ENCODE assay signal across 8 cellular contexts in genomic region chr20:23937303-23938117, GRCh38. TPM values are rescaled to one million over a fixed set of nuclear protein-coding genes. Genes with fewer than 3 reads are reported as not detected.
DNase-seq lines count a peak whose midpoint lies in the region; ATAC-seq and TF ChIP-seq lines count a peak whose summit lies in the region.

No MANE protein-coding gene starts in this region.

- peak; percentile 83 for ATAC-seq in HG02798 (IDR thresholded peaks at IDR 0.05; ENCODE audit: poor library complexity, unreplicated experiment)
- peak; percentile 93 for ATAC-seq in stimulated activated effector memory CD8-positive, alpha-beta T cell treated with anti-CD3 and anti-CD28 coated beads, Interleukin-12 subunit alpha, Interleukin-12 subunit beta, amount 100 ng/mL, for 72 hours

- H3K4me3 ChIP-seq in epithelial cell of proximal tubule (ENCODE audit: low read depth, low read length) = no peak overlapping the region

- no peaks in the 10 kb centered on the region for H3K36me3 Mint-ChIP-seq in stimulated activated effector memory CD8-positive, alpha-beta T cell treated with anti-CD3 and anti-CD28 coated beads, Interleukin-12 subunit alpha, Interleukin-12 subunit beta, amount 100 ng/mL, for 72 hours

- H3K4me1 Mint-ChIP-seq in stimulated activated effector memory CD8-positive, alpha-beta T cell treated with anti-CD3 and anti-CD28 coated beads, Interleukin-12 subunit alpha, Interleukin-12 subunit beta, amount 100 ng/mL, for 72 hours = no peaks in the 10 kb centered on the region

- no peaks in the 10 kb centered on the region for H3K9me3 Mint-ChIP-seq in stimulated activated effector memory CD8-positive, alpha-beta T cell treated with anti-CD3 and anti-CD28 coated beads, Interleukin-12 subunit alpha, Interleukin-12 subunit beta, amount 100 ng/mL, for 72 hours

- peak; percentile 20 for DNase-seq in NK-92 treated with Interleukin-12 subunit alpha and Interleukin-12 subunit beta, amount 100 ng/mL, for 24 hours (lab: John Stamatoyannopoulos, UW)
- DNase-seq in NK-92 (lab: John Stamatoyannopoulos, UW; ENCODE audit: unreplicated experiment) (no peak), NCI-H460 (ENCODE audit: extremely low read depth, low read depth) (peak; percentile 30), epithelial cell of proximal tubule (ENCODE audit: low read depth) (peak; percentile 13), myocyte (ENCODE audit: low read depth) (peak; percentile 1)
- DNase-seq in activated CD8-positive, alpha-beta memory T cell treated with anti-CD3 and anti-CD28 coated beads for 48 hours (ENCODE audit: low read depth in 2 of 3, low spot score in 2 of 3) = peak; percentile 7 to 32 (median 29)
- DNase-seq in stimulated activated effector memory CD8-positive, alpha-beta T cell treated with anti-CD3 and anti-CD28 coated beads, Interleukin-12 subunit alpha, Interleukin-12 subunit beta, amount 100 ng/mL, for 72 hours (ENCODE audit: low spot score in 2 of 2) = peak; percentile 47 to 68

- peak; percentile 80 for TF ChIP-seq CTCF in epithelial cell of proximal tubule (conservative IDR thresholded peaks at IDR 0.05; ENCODE audit: low read depth, low read length)

- no peak overlapping the region for H3K4me3 Mint-ChIP-seq in stimulated activated effector memory CD8-positive, alpha-beta T cell treated with anti-CD3 and anti-CD28 coated beads, Interleukin-12 subunit alpha, Interleukin-12 subunit beta, amount 100 ng/mL, for 72 hours

- no peak overlapping the region for H3K27ac Mint-ChIP-seq in stimulated activated effector memory CD8-positive, alpha-beta T cell treated with anti-CD3 and anti-CD28 coated beads, Interleukin-12 subunit alpha, Interleukin-12 subunit beta, amount 100 ng/mL, for 72 hours

RNA-seq across cellular contexts. Expression of gene GGTLC1, which starts 51.1 kb away (rescaled TPM):
- not detected in 2 replicates for total RNA-seq in NCI-H460 (2014; rRNA removed; shearing (Covaris generic))
- not detected in 2 replicates for polyA plus RNA-seq in NCI-H460 (2014; cell fraction: nucleus; rRNA removed)
- total RNA-seq in epithelial cell of proximal tubule (not detected in 2 replicates), myocyte (not detected in 2 replicates)
- not detected for polyA plus RNA-seq in myocyte (2012)

RNA-seq across cellular contexts. Expression of gene CST5, which starts 58.0 kb away (rescaled TPM):
- not detected in 2 replicates for total RNA-seq in NCI-H460 (2014; rRNA removed; shearing (Covaris generic))
- not detected in 2 replicates for polyA plus RNA-seq in NCI-H460 (2014; cell fraction: nucleus; rRNA removed)
- total RNA-seq in epithelial cell of proximal tubule (not detected in 2 replicates), myocyte (not detected in 2 replicates)
- not detected for polyA plus RNA-seq in myocyte (2012)
